22 cellular contexts compared by ENCODE assay signal in genomic region chr2:12064153-12064552, GRCh38.
DNase-seq lines count a peak whose midpoint lies in the region; ATAC-seq and TF ChIP-seq lines count a peak whose summit lies in the region.
"Had no signal": no experiment of that assay in that cellular context is flagged by ENCODE, and none has a peak within 500 bp of the region (broad histone marks: within the 10 kb centered on the region; RNA-seq: fewer than 3 reads in every experiment).

No MANE protein-coding gene starts in this region.

- H3K79me2 ChIP-seq in HCT116 (ENCODE audit: insufficient read depth, low read length), result no peaks in the 10 kb centered on the region
- H3K79me2 ChIP-seq in mesendoderm (ENCODE audit: control insufficient read depth, insufficient read depth, low read length), result no peaks in the 10 kb centered on the region

- ATAC-seq in HCT116 (peak; percentile 76), GM19023 (IDR thresholded peaks at IDR 0.05; ENCODE audit: unreplicated experiment) (no peak)
- ATAC-seq in effector memory CD8-positive, alpha-beta T cell (replicated peaks), result peak; percentile 100
- no peak for ATAC-seq in CD4-positive, alpha-beta T cell (ENCODE audit: poor library complexity)
- ATAC-seq: esophagus mucosa, gastroesophageal sphincter, Panc1 had no signal

- no peaks in the 10 kb centered on the region for H3K36me3 Mint-ChIP-seq in effector memory CD8-positive, alpha-beta T cell (ENCODE audit: insufficient read depth)
- H3K36me3 Mint-ChIP-seq in nephron progenitor cell (ENCODE audit: low read depth), result no peaks in the 10 kb centered on the region
- no peaks in the 10 kb centered on the region for H3K36me3 Mint-ChIP-seq in CD4-positive, alpha-beta T cell (ENCODE audit: low read depth)

- no peaks in the 10 kb centered on the region for H4K20me1 ChIP-seq in HCT116 (ENCODE audit: insufficient read depth)

- H3K4ac ChIP-seq in mesendoderm (ENCODE audit: low read depth, low read length), result no peak overlapping the region

- no peak overlapping the region for H3K27ac ChIP-seq in HCT116 (ENCODE audit: low read depth, low read length)
- H3K27ac ChIP-seq in mesendoderm (ENCODE audit: low read depth, low read length), result no peak overlapping the region
- no peak overlapping the region for H3K27ac ChIP-seq in CD4-positive, alpha-beta T cell (ENCODE audit: low read depth, low read length)
- H3K27ac ChIP-seq: gastroesophageal sphincter, SK-N-MC, skin epidermis, upper lobe of left lung had no signal

- no peaks in the 10 kb centered on the region for H3K9me3 ChIP-seq in HCT116 (ENCODE audit: control insufficient read depth in 1 of 2, insufficient read depth in 1 of 2, low read depth in 1 of 2, low read length in 2 of 2)
- no peaks in the 10 kb centered on the region for H3K9me3 ChIP-seq in CD4-positive, alpha-beta T cell (ENCODE audit: control insufficient read depth, low read length)
- H3K9me3 ChIP-seq: gastroesophageal sphincter, upper lobe of left lung had no signal

- no peaks in the 10 kb centered on the region for H3K9me2 ChIP-seq in HCT116 (ENCODE audit: insufficient read depth)

- H2BK120ac ChIP-seq in mesendoderm (ENCODE audit: low read depth, low read length), result no peak overlapping the region

- POLR2A ChIA-PET in HCT116 (lab: Charles Lee), result no interaction called here
- POLR2A ChIA-PET in CD4-positive, alpha-beta T cell (lab: Charles Lee), result no interaction called here

- no peak overlapping the region for H3K4me3 ChIP-seq in HCT116 (replicated peaks in 1 of 2; ENCODE audit: low read depth in 1 of 2, low read length in 2 of 2)
- H3K4me3 ChIP-seq in mesendoderm (ENCODE audit: low read length), result no peak overlapping the region
- H3K4me3 ChIP-seq: gastroesophageal sphincter, lung, SK-N-MC, skin epidermis, upper lobe of left lung had no signal

- WGBS in mesendoderm (ENCODE audit: extremely low coverage, insufficient coverage, low lambda C conversion rate), result no CpG with 5 or more reads among the region's 5 CpGs

- no peak overlapping the region for H4K5ac ChIP-seq in mesendoderm (ENCODE audit: low read length)

- no TSS peak for BruUV-seq in HCT116 (replicated peaks; lab: Mats Ljungman, UMichigan)

- H3K9me3 Mint-ChIP-seq in effector memory CD8-positive, alpha-beta T cell, result peaks cover 0 to 3% of the 10 kb centered on the region in 2 donors
- peaks cover 3% of the 10 kb centered on the region for H3K9me3 Mint-ChIP-seq in nephron progenitor cell
- H3K9me3 Mint-ChIP-seq in CD4-positive, alpha-beta T cell, result peaks cover 2% of the 10 kb centered on the region
- H3K9me3 Mint-ChIP-seq: activated T-helper 2 cell treated with anti-CD3 and anti-CD28 coated beads, Interferon-gamma antibody, Interleukin-2, Interleukin-4, amounts not matched to agents 10 μg/mL and 5 μg/mL and 100 μg/mL, durations not matched to agents 14 hours and 24 hours and 36 hours had no signal

- H3K4me2 ChIP-seq in HCT116 (ENCODE audit: low read length) (no peak overlapping the region), mesendoderm (ENCODE audit: low read length) (no peak overlapping the region)

- H3K27ac Mint-ChIP-seq in effector memory CD8-positive, alpha-beta T cell, result no peak overlapping the region
- H3K27ac Mint-ChIP-seq in nephron progenitor cell, result no peak overlapping the region
- no peak overlapping the region for H3K27ac Mint-ChIP-seq in CD4-positive, alpha-beta T cell
- H3K27ac Mint-ChIP-seq: activated B cell treated with CpG ODN at 0.5 μM for 24 hours; activated T-helper 2 cell treated with anti-CD3 and anti-CD28 coated beads, Interferon-gamma antibody, Interleukin-2, Interleukin-4, amounts not matched to agents 10 μg/mL and 5 μg/mL and 100 μg/mL, durations not matched to agents 14 hours and 24 hours and 36 hours had no signal

- H3K4me1 ChIP-seq in HCT116 (ENCODE audit: control insufficient read depth in 1 of 2, insufficient read depth in 2 of 2, low read length in 2 of 2), result no peaks in the 10 kb centered on the region
- no peaks in the 10 kb centered on the region for H3K4me1 ChIP-seq in mesendoderm (ENCODE audit: control insufficient read depth, low read depth, low read length)
- H3K4me1 ChIP-seq: upper lobe of left lung had no signal

- DNase-seq in ELF-1 (ENCODE audit: low read depth, low spot score), result peak; percentile 32
- no peak for DNase-seq in HCT116 (ENCODE audit: low read depth, low spot score)
- peak; percentile 31 to 50 (median 39) for DNase-seq in effector memory CD8-positive, alpha-beta T cell
- DNase-seq in mesendoderm, result peak; percentile 50
- no peak for DNase-seq in nephron progenitor cell
- no peak for DNase-seq in CD4-positive, alpha-beta T cell
- DNase-seq in mesenteric fat pad (ENCODE audit: low spot score), result no peak
- DNase-seq: activated B cell treated with CpG ODN at 0.5 μM for 24 hours; central memory CD4-positive, alpha-beta T cell; COR-L47; naive B cell; NCI-H774; stimulated activated CD4-positive, alpha-beta T cell treated with anti-CD3 and anti-CD28 coated beads, Interleukin-2, amount 100 ng/mL, for 48 hours had no signal

- no peak for TF ChIP-seq POLR2A in HCT116 (IDR thresholded peaks at IDR 0.05; ENCODE audit: borderline replicate concordance, extremely low read depth, insufficient read depth, insufficient read length)

- TF ChIP-seq RAD21 in HCT116 (IDR thresholded peaks at IDR 0.05; ENCODE audit: low read depth), result no peak

- H2BK15ac ChIP-seq in mesendoderm (replicated peaks; ENCODE audit: low read depth), result no peak overlapping the region

- H2AFZ ChIP-seq in HCT116 (ENCODE audit: low read depth, low read length, poor library complexity, severe bottlenecking), result no peak overlapping the region

- no peaks in the 10 kb centered on the region for H3K79me1 ChIP-seq in mesendoderm (ENCODE audit: low read length)

- H3K4me3 Mint-ChIP-seq in effector memory CD8-positive, alpha-beta T cell, result peak overlapping the region; percentile 44 to 77
- no peak overlapping the region for H3K4me3 Mint-ChIP-seq in nephron progenitor cell
- H3K4me3 Mint-ChIP-seq in CD4-positive, alpha-beta T cell, result no peak overlapping the region
- H3K4me3 Mint-ChIP-seq: activated B cell treated with CpG ODN at 0.5 μM for 24 hours, naive B cell had no signal

- H3K18ac ChIP-seq in mesendoderm (ENCODE audit: low read length), result no peak overlapping the region

- peaks cover 0 to 15% of the 10 kb centered on the region in 2 donors for H3K27me3 Mint-ChIP-seq in effector memory CD8-positive, alpha-beta T cell
- H3K27me3 Mint-ChIP-seq in nephron progenitor cell (ENCODE audit: low read depth, poor library complexity), result peaks cover 16% of the 10 kb centered on the region
- H3K27me3 Mint-ChIP-seq in CD4-positive, alpha-beta T cell, result no peaks in the 10 kb centered on the region
- H3K27me3 Mint-ChIP-seq: activated B cell treated with CpG ODN at 0.5 μM for 24 hours, naive B cell had no signal

- H4K8ac ChIP-seq in mesendoderm (ENCODE audit: low read depth, low read length), result no peak overlapping the region

- intact Hi-C loops in HCT116 (cut with micrococcal nuclease), result no loop called here
- intact Hi-C loops in CD4-positive, alpha-beta T cell (cut with DNase I, micrococcal nuclease), result no loop called here

- no peaks in the 10 kb centered on the region for H3K36me3 ChIP-seq in HCT116 (ENCODE audit: control insufficient read depth in 1 of 2, insufficient read depth in 2 of 2, low read length in 2 of 2)
- no peaks in the 10 kb centered on the region for H3K36me3 ChIP-seq in mesendoderm (ENCODE audit: control insufficient read depth, insufficient read depth, low read length)
- H3K36me3 ChIP-seq: gastroesophageal sphincter, upper lobe of left lung had no signal

- H2BK5ac ChIP-seq in mesendoderm (ENCODE audit: low read length), result no peak overlapping the region

- no peak overlapping the region for H2AK5ac ChIP-seq in mesendoderm (ENCODE audit: low read length)

- CTCF ChIA-PET in HCT116 (lab: Charles Lee), result no interaction called here
- CTCF ChIA-PET in CD4-positive, alpha-beta T cell (lab: Charles Lee), result no interaction called here

- 0 out of 6 replicates have a peak, but pooled peaks of 1 of the 3 experiments have one; percentile 18 for TF ChIP-seq CTCF in HCT116 (IDR thresholded peaks at IDR 0.05 in 2 of 3, conservative IDR thresholded peaks at IDR 0.05 in 1 of 3; ENCODE audit: borderline replicate concordance in 1 of 3, insufficient read depth in 1 of 3, low read depth in 2 of 3, low read length in 2 of 3)
- TF ChIP-seq CTCF in nephron progenitor cell (IDR thresholded peaks at IDR 0.05), result no peak
- TF ChIP-seq CTCF in CD4-positive, alpha-beta T cell (IDR thresholded peaks at IDR 0.05), result no peak

- peaks cover 12% of the 10 kb centered on the region; the same call in 1 of the 2 replicates for H3K27me3 ChIP-seq in HCT116 (ENCODE audit: insufficient read depth, low read length)
- H3K27me3 ChIP-seq in mesendoderm (ENCODE audit: insufficient read depth, low read length, poor library complexity), result no peaks in the 10 kb centered on the region
- no peaks in the 10 kb centered on the region for H3K27me3 ChIP-seq in CD4-positive, alpha-beta T cell (ENCODE audit: control insufficient read depth, insufficient read depth, low read length)
- H3K27me3 ChIP-seq: gastroesophageal sphincter, upper lobe of left lung had no signal

- RAD21 ChIA-PET in HCT116 (lab: Charles Lee; ENCODE audit: low non-redundant PET in 1 of 2, low total read pairs in 2 of 2, uncharacterized antibody in 2 of 2, unreplicated experiment in 2 of 2), result no interaction called here

- H3K56ac ChIP-seq in mesendoderm (ENCODE audit: low read length), result no peak overlapping the region

- no peak overlapping the region for H3K23ac ChIP-seq in mesendoderm (ENCODE audit: low read length)

- no peak overlapping the region for H3K9ac ChIP-seq in HCT116 (ENCODE audit: low read length)
- no peak overlapping the region for H3K9ac ChIP-seq in mesendoderm (ENCODE audit: low read length)

- peaks cover 39 to 48% of the 10 kb centered on the region in 2 donors for H3K4me1 Mint-ChIP-seq in effector memory CD8-positive, alpha-beta T cell (ENCODE audit: low read depth in 2 of 2)
- peaks cover 26% of the 10 kb centered on the region for H3K4me1 Mint-ChIP-seq in nephron progenitor cell
- H3K4me1 Mint-ChIP-seq in CD4-positive, alpha-beta T cell (ENCODE audit: low read depth), result peaks cover 11% of the 10 kb centered on the region

TF ChIP-seq in HCT116, 20 proteins besides CTCF, POLR2A, EP300 and RAD21 (continues in another document):
- no peak for TF ChIP-seq MAX (IDR thresholded peaks at IDR 0.05)
- TF ChIP-seq ELF1 (IDR thresholded peaks at IDR 0.05; ENCODE audit: borderline replicate concordance, low read depth), result no peak
- TF ChIP-seq EGR1 (IDR thresholded peaks at IDR 0.05; ENCODE audit: low read depth), result no peak
- no peak for TF ChIP-seq JUND (IDR thresholded peaks at IDR 0.05)
- no peak for TF ChIP-seq YY1 (IDR thresholded peaks at IDR 0.05; ENCODE audit: extremely low read depth, insufficient replicate concordance, low read depth, low read length)
- TF ChIP-seq SIN3A (IDR thresholded peaks at IDR 0.05; ENCODE audit: low read depth), result no peak
- TF ChIP-seq ATF3 (IDR thresholded peaks at IDR 0.05), result no peak

Comparison
In these comparisons a context has a peak if more than half of its experiments do, and no peak if none do; other contexts are left out.
1. DNase-seq: peak in ELF-1 (single experiment), effector memory CD8-positive, alpha-beta T cell (3 of 3) and mesendoderm (single experiment); none in HCT116 (single experiment), nephron progenitor cell (single experiment), CD4-positive, alpha-beta T cell (0 of 10) and mesenteric fat pad (single experiment).
2. ATAC-seq: peak in HCT116 (single experiment) and effector memory CD8-positive, alpha-beta T cell (single experiment); none in GM19023 (single experiment) and CD4-positive, alpha-beta T cell (single experiment).
3. H3K4me3 Mint-ChIP-seq: peak in effector memory CD8-positive, alpha-beta T cell (2 of 2); none in nephron progenitor cell (single experiment) and CD4-positive, alpha-beta T cell (single experiment).